In genomic region chr3:557972-558371, GRCh38 we compare ENCODE assay signal across 1 cellular context.
TF ChIP-seq lines count a peak whose summit lies in the region.

No MANE protein-coding gene starts in this region.

TF ChIP-seq in GM23338, 12 proteins besides CTCF, POLR2A, EP300 and RAD21 (continued from another document):
- TF ChIP-seq ZNF462 (CRISPR knock-in tag; IDR thresholded peaks at IDR 0.05), result no peak
- TF ChIP-seq EZH2 (IDR thresholded peaks at IDR 0.05; ENCODE audit: low read depth, unreplicated experiment), result no peak
- TF ChIP-seq JUNB (IDR thresholded peaks at IDR 0.05; ENCODE audit: unreplicated experiment), result no peak
